In the genomic region with DNA sequence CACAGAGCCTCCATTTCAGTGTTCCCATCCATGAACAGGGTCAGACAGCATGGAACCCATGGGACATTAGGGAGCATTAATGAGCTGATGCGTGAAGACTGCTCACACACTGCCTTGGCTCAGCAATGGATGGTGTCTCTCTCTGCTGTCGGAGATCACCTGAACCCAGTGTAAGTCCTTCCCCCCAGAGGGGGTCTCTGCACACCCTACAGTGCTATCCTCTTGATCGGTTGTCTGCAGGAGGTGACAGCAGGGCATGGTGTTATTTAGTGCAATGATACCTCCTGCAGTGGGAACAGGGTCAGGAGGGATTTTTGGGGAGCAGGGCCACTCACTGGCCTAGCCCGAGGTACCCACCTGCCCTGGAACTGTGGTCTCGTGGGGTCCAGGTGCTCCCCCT, we compare ENCODE assay signal across 38 cellular contexts. TPM values are rescaled to one million over a fixed set of nuclear protein-coding genes. Genes with fewer than 3 reads are reported as not detected.
"Had no signal": no experiment of that assay in that cellular context is flagged by ENCODE, and none has a peak within 500 bp of the region (broad histone marks: within the 10 kb centered on the region; RNA-seq: fewer than 3 reads in every experiment).

No MANE protein-coding gene starts in this region.

- H3K9me3 ChIP-seq: adrenal gland, body of pancreas, esophagus muscularis mucosa, gastrocnemius medialis had no signal

- ATAC-seq: activated CD4-positive, CD25-positive, alpha-beta regulatory T cell treated with anti-CD3 and anti-CD28 coated beads, Interleukin-2, amount 50 U/mL, for 24 hours; activated CD8-positive, alpha-beta memory T cell treated with anti-CD3 and anti-CD28 coated beads, Interleukin-2, amount 10 ng/mL, durations not matched to agents 7 days and 5 days; activated CD8-positive, alpha-beta T cell treated with anti-CD3 and anti-CD28 coated beads, Interleukin-2, amount 10 ng/mL, durations not matched to agents 7 days and 5 days; activated naive CD8-positive, alpha-beta T cell treated with anti-CD3 and anti-CD28 coated beads, Interleukin-2, amount 50 U/mL, for 24 hours; body of pancreas; effector memory CD8-positive, alpha-beta T cell; foreskin keratinocyte; gastrocnemius medialis; T-helper 17 cell had no signal

- FAIRE-seq: colon had no signal

- DNase-seq: activated B cell treated with CpG ODN at 0.5 μM for 24 hours; activated CD4-positive, alpha-beta memory T cell treated with anti-CD3 and anti-CD28 coated beads for 36 hours; activated CD4-positive, alpha-beta T cell treated with anti-CD3 and anti-CD28 coated beads for 48 hours; activated CD8-positive, alpha-beta memory T cell treated with anti-CD3 and anti-CD28 coated beads, Interleukin-2, amount 10 ng/mL, durations not matched to agents 7 days and 5 days; activated CD8-positive, alpha-beta memory T cell treated with anti-CD3 and anti-CD28 coated beads, Interleukin-2, amount 50 U/mL, for 4 hours; activated CD8-positive, alpha-beta T cell treated with anti-CD3 and anti-CD28 coated beads, Interleukin-2, amount 10 ng/mL, durations not matched to agents 7 days and 5 days; activated effector memory CD4-positive, alpha-beta T cell treated with anti-CD3 and anti-CD28 coated beads, Interleukin-2, amount 50 U/mL, for 16 hours; activated naive CD4-positive, alpha-beta T cell treated with anti-CD3 and anti-CD28 coated beads for 36 hours; activated naive CD8-positive, alpha-beta T cell treated with anti-CD3 and anti-CD28 coated beads for 36 hours; activated naive CD8-positive, alpha-beta T cell treated with anti-CD3 and anti-CD28 coated beads, Interleukin-2, amount 50 U/mL, for 24 hours; activated T-cell treated with anti-CD3 and anti-CD28 coated beads, Interleukin-2, amount 50 U/mL, for 1 hour; activated T-cell treated with anti-CD3 and anti-CD28 coated beads, Interleukin-2, amount 50 U/mL, for 48 hours; adrenal gland; amygdala; aorta; body of pancreas; caudate nucleus; cortex of kidney; dermis blood vessel endothelial cell; effector CD4-positive, alpha-beta T cell; effector memory CD8-positive, alpha-beta T cell; erythroblast; foreskin keratinocyte; gastrocnemius medialis; T-helper 1 cell; T-helper 17 cell; T1000; WERI-Rb-1 had no signal

- H3K36me3 Mint-ChIP-seq: activated CD4-positive, alpha-beta memory T cell treated with anti-CD3 and anti-CD28 coated beads for 36 hours; activated CD8-positive, alpha-beta memory T cell treated with anti-CD3 and anti-CD28 coated beads, Interleukin-2, amount 10 ng/mL, durations not matched to agents 7 days and 5 days; activated naive CD4-positive, alpha-beta T cell treated with anti-CD3 and anti-CD28 coated beads, Interleukin-2, amount 50 U/mL, for 24 hours; activated naive CD8-positive, alpha-beta T cell treated with anti-CD3 and anti-CD28 coated beads for 36 hours had no signal

- H3K4me3 Mint-ChIP-seq: activated B cell treated with CpG ODN at 0.5 μM for 24 hours; activated CD4-positive, alpha-beta memory T cell treated with anti-CD3 and anti-CD28 coated beads for 36 hours; activated CD8-positive, alpha-beta memory T cell treated with anti-CD3 and anti-CD28 coated beads, Interleukin-2, amount 10 ng/mL, durations not matched to agents 7 days and 5 days; activated CD8-positive, alpha-beta T cell treated with anti-CD3 and anti-CD28 coated beads, Interleukin-2, amount 10 ng/mL, durations not matched to agents 7 days and 5 days; activated naive CD4-positive, alpha-beta T cell treated with anti-CD3 and anti-CD28 coated beads for 36 hours; activated naive CD4-positive, alpha-beta T cell treated with anti-CD3 and anti-CD28 coated beads, Interleukin-2, amount 50 U/mL, for 24 hours; activated naive CD8-positive, alpha-beta T cell treated with anti-CD3 and anti-CD28 coated beads for 36 hours; activated naive CD8-positive, alpha-beta T cell treated with anti-CD3 and anti-CD28 coated beads, Interleukin-2, amount 50 U/mL, for 24 hours; activated T-helper 1 cell treated with anti-CD3 and anti-CD28 coated beads, Interleukin-12 subunit alpha, Interleukin-12 subunit beta, Interleukin-2, Interleukin-4 antibody, amounts not matched to agents 30 ng/mL and 10 ng/mL and 1 ng/mL, durations not matched to agents 14 hours and 24 hours and 36 hours; effector memory CD8-positive, alpha-beta T cell; T-helper 17 cell; T-helper 2 cell treated with Interferon-gamma antibody and Interleukin-4, amounts not matched to agents 5 μg/mL and 100 μg/mL, for 36 hours had no signal

- H3K4me1 Mint-ChIP-seq: activated B cell treated with CpG ODN at 0.5 μM for 24 hours; activated CD8-positive, alpha-beta memory T cell treated with anti-CD3 and anti-CD28 coated beads, Interleukin-2, amount 10 ng/mL, durations not matched to agents 7 days and 5 days; activated naive CD4-positive, alpha-beta T cell treated with anti-CD3 and anti-CD28 coated beads, Interleukin-2, amount 50 U/mL, for 24 hours; activated naive CD8-positive, alpha-beta T cell treated with anti-CD3 and anti-CD28 coated beads for 36 hours; activated naive CD8-positive, alpha-beta T cell treated with anti-CD3 and anti-CD28 coated beads, Interleukin-2, amount 50 U/mL, for 24 hours; T-helper 17 cell had no signal

- H3K27me3 ChIP-seq: adrenal gland, body of pancreas, esophagus muscularis mucosa, foreskin keratinocyte, gastrocnemius medialis had no signal

- H3K4me3 ChIP-seq: adrenal gland, body of pancreas, esophagus muscularis mucosa, gastrocnemius medialis had no signal

- H3K27ac Mint-ChIP-seq: activated B cell treated with CpG ODN at 0.5 μM for 24 hours; activated CD4-positive, alpha-beta memory T cell treated with anti-CD3 and anti-CD28 coated beads for 36 hours; activated CD8-positive, alpha-beta memory T cell treated with anti-CD3 and anti-CD28 coated beads, Interleukin-2, amount 10 ng/mL, durations not matched to agents 7 days and 5 days; activated CD8-positive, alpha-beta T cell treated with anti-CD3 and anti-CD28 coated beads, Interleukin-2, amount 10 ng/mL, durations not matched to agents 7 days and 5 days; activated naive CD4-positive, alpha-beta T cell treated with anti-CD3 and anti-CD28 coated beads for 36 hours; activated naive CD4-positive, alpha-beta T cell treated with anti-CD3 and anti-CD28 coated beads, Interleukin-2, amount 50 U/mL, for 24 hours; activated naive CD8-positive, alpha-beta T cell treated with anti-CD3 and anti-CD28 coated beads for 36 hours; activated naive CD8-positive, alpha-beta T cell treated with anti-CD3 and anti-CD28 coated beads, Interleukin-2, amount 50 U/mL, for 24 hours; activated T-helper 1 cell treated with anti-CD3 and anti-CD28 coated beads, Interleukin-12 subunit alpha, Interleukin-12 subunit beta, Interleukin-2, Interleukin-4 antibody, amounts not matched to agents 30 ng/mL and 10 ng/mL and 1 ng/mL, durations not matched to agents 14 hours and 24 hours and 36 hours; activated T-helper 2 cell treated with anti-CD3 and anti-CD28 coated beads, Interferon-gamma antibody, Interleukin-2, Interleukin-4, amounts not matched to agents 10 μg/mL and 5 μg/mL and 100 μg/mL, durations not matched to agents 14 hours and 24 hours and 36 hours; effector memory CD8-positive, alpha-beta T cell; T-helper 17 cell; T-helper 2 cell treated with Interferon-gamma antibody and Interleukin-4, amounts not matched to agents 5 μg/mL and 100 μg/mL, for 36 hours had no signal

- H3K4me1 ChIP-seq: adrenal gland, body of pancreas, esophagus muscularis mucosa, foreskin keratinocyte, gastrocnemius medialis had no signal

- H3K36me3 ChIP-seq: adrenal gland, esophagus muscularis mucosa, gastrocnemius medialis, WERI-Rb-1 had no signal

- H3K27ac ChIP-seq: adrenal gland, body of pancreas, esophagus muscularis mucosa, foreskin keratinocyte, gastrocnemius medialis, WERI-Rb-1 had no signal

- H3K9me3 Mint-ChIP-seq: activated B cell treated with CpG ODN at 0.5 μM for 24 hours; activated CD4-positive, alpha-beta memory T cell treated with anti-CD3 and anti-CD28 coated beads for 36 hours; activated naive CD4-positive, alpha-beta T cell treated with anti-CD3 and anti-CD28 coated beads for 36 hours; activated naive CD4-positive, alpha-beta T cell treated with anti-CD3 and anti-CD28 coated beads, Interleukin-2, amount 50 U/mL, for 24 hours; activated naive CD8-positive, alpha-beta T cell treated with anti-CD3 and anti-CD28 coated beads for 36 hours; activated naive CD8-positive, alpha-beta T cell treated with anti-CD3 and anti-CD28 coated beads, Interleukin-2, amount 50 U/mL, for 24 hours; activated T-helper 1 cell treated with anti-CD3 and anti-CD28 coated beads, Interleukin-12 subunit alpha, Interleukin-12 subunit beta, Interleukin-2, Interleukin-4 antibody, amounts not matched to agents 30 ng/mL and 10 ng/mL and 1 ng/mL, durations not matched to agents 14 hours and 24 hours and 36 hours; activated T-helper 2 cell treated with anti-CD3 and anti-CD28 coated beads, Interferon-gamma antibody, Interleukin-2, Interleukin-4, amounts not matched to agents 10 μg/mL and 5 μg/mL and 100 μg/mL, durations not matched to agents 14 hours and 24 hours and 36 hours; T-helper 2 cell treated with Interferon-gamma antibody and Interleukin-4, amounts not matched to agents 5 μg/mL and 100 μg/mL, for 36 hours had no signal

RNA-seq across cellular contexts. Expression of gene APELA, which starts 25.6 kb away (rescaled TPM):
- total RNA-seq: activated B cell treated with CpG ODN at 0.5 μM for 24 hours; activated CD4-positive, alpha-beta memory T cell treated with anti-CD3 and anti-CD28 coated beads for 36 hours; activated CD8-positive, alpha-beta memory T cell treated with anti-CD3 and anti-CD28 coated beads for 36 hours; activated CD8-positive, alpha-beta memory T cell treated with anti-CD3 and anti-CD28 coated beads, Interleukin-2, amount 10 ng/mL, durations not matched to agents 7 days and 5 days; activated CD8-positive, alpha-beta T cell treated with anti-CD3 and anti-CD28 coated beads, Interleukin-2, amount 10 ng/mL, durations not matched to agents 7 days and 5 days; activated naive CD4-positive, alpha-beta T cell treated with anti-CD3 and anti-CD28 coated beads for 36 hours; activated naive CD8-positive, alpha-beta T cell treated with anti-CD3 and anti-CD28 coated beads for 36 hours; activated T-helper 1 cell treated with anti-CD3 and anti-CD28 coated beads, Interleukin-12 subunit alpha, Interleukin-12 subunit beta, Interleukin-2, Interleukin-4 antibody, amounts not matched to agents 30 ng/mL and 10 ng/mL and 1 ng/mL, durations not matched to agents 14 hours and 24 hours and 36 hours; activated T-helper 2 cell treated with anti-CD3 and anti-CD28 coated beads, Interferon-gamma antibody, Interleukin-2, Interleukin-4, amounts not matched to agents 10 μg/mL and 5 μg/mL and 100 μg/mL, durations not matched to agents 14 hours and 24 hours and 36 hours; adrenal gland; aorta; body of pancreas; chondrocyte; dermis blood vessel endothelial cell; esophagus muscularis mucosa; foreskin keratinocyte; gastrocnemius medialis; glomerular endothelial cell; T-helper 17 cell had no signal
- polyA plus RNA-seq: adrenal gland, aorta, foreskin keratinocyte had no signal
